14 cellular contexts compared by ENCODE assay signal in genomic region chr12:131152587-131152986, GRCh38.
DNase-seq lines count a peak whose midpoint lies in the region; ATAC-seq and TF ChIP-seq lines count a peak whose summit lies in the region.
"Had no signal": no experiment of that assay in that cellular context is flagged by ENCODE, and none has a peak within 500 bp of the region (broad histone marks: within the 10 kb centered on the region; RNA-seq: fewer than 3 reads in every experiment).

No MANE protein-coding gene starts in this region.

- H3K27ac Mint-ChIP-seq in neural crest cell (ENCODE audit: unreplicated experiment), result peak overlapping the region; percentile 90
- H3K27ac Mint-ChIP-seq in stimulated activated effector memory CD8-positive, alpha-beta T cell treated with anti-CD3 and anti-CD28 coated beads, Interleukin-12 subunit alpha, Interleukin-12 subunit beta, amount 100 ng/mL, for 72 hours, result no peak overlapping the region
- H3K27ac Mint-ChIP-seq: CD4-positive, alpha-beta memory T cell had no signal

- DNase-seq in right atrium auricular region (ENCODE audit: low spot score), result peak; percentile 53
- DNase-seq in Right ventricle myocardium inferior (ENCODE audit: missing footprints), result no peak
- DNase-seq in neural crest cell (ENCODE audit: low read depth, low spot score), result no peak
- no peak for DNase-seq in stimulated activated effector memory CD8-positive, alpha-beta T cell treated with anti-CD3 and anti-CD28 coated beads, Interleukin-12 subunit alpha, Interleukin-12 subunit beta, amount 100 ng/mL, for 72 hours (ENCODE audit: low spot score in 2 of 2)
- no peak for DNase-seq in smooth muscle cell (lab: John Stamatoyannopoulos, UW; ENCODE audit: unreplicated experiment)
- DNase-seq in activated CD4-positive, CD25-positive, alpha-beta regulatory T cell treated with anti-CD3 and anti-CD28 coated beads, Interleukin-2, amount 50 U/mL, for 72 hours, result no peak
- DNase-seq: BE2C; CD4-positive, alpha-beta memory T cell; DMS79; GM23248; H7 had no signal

- no peaks in the 10 kb centered on the region for H3K36me3 Mint-ChIP-seq in neural crest cell (ENCODE audit: low read depth)
- H3K36me3 Mint-ChIP-seq in stimulated activated effector memory CD8-positive, alpha-beta T cell treated with anti-CD3 and anti-CD28 coated beads, Interleukin-12 subunit alpha, Interleukin-12 subunit beta, amount 100 ng/mL, for 72 hours, result no peaks in the 10 kb centered on the region
- H3K36me3 Mint-ChIP-seq: CD4-positive, alpha-beta memory T cell had no signal

- ATAC-seq in Right ventricle myocardium inferior, result no peak
- ATAC-seq in stimulated activated effector memory CD8-positive, alpha-beta T cell treated with anti-CD3 and anti-CD28 coated beads, Interleukin-12 subunit alpha, Interleukin-12 subunit beta, amount 100 ng/mL, for 72 hours, result peak; percentile 13
- ATAC-seq: A549, GM12878 had no signal

- H3K79me2 ChIP-seq in smooth muscle cell (ENCODE audit: low read depth), result no peaks in the 10 kb centered on the region

- no peaks in the 10 kb centered on the region for H3K27me3 ChIP-seq in right atrium auricular region
- H3K27me3 ChIP-seq in smooth muscle cell (ENCODE audit: low read depth), result no peaks in the 10 kb centered on the region
- H3K27me3 ChIP-seq: BE2C had no signal

- intact Hi-C loops in Right ventricle myocardium inferior (cut with DNase I), result no loop called here

- 91% methylated on average over 5 of the region's 5 CpGs for WGBS in smooth muscle cell (ENCODE audit: low lambda C conversion rate)

- H3K4me2 ChIP-seq in smooth muscle cell, result no peak overlapping the region
- H3K4me2 ChIP-seq: A549 had no signal

- H3K36me3 ChIP-seq in right atrium auricular region (no peaks in the 10 kb centered on the region), smooth muscle cell (ENCODE audit: low read depth) (no peaks in the 10 kb centered on the region)
- H3K36me3 ChIP-seq: BE2C had no signal

- no peak overlapping the region for H3K9ac ChIP-seq in smooth muscle cell (ENCODE audit: low read depth)
- H3K9ac ChIP-seq: GM23248 had no signal

- no peak overlapping the region for H2AFZ ChIP-seq in smooth muscle cell (ENCODE audit: low read depth)
- H2AFZ ChIP-seq: GM23248 had no signal

- H3K4me3 ChIP-seq in right atrium auricular region, result no peak overlapping the region
- H3K4me3 ChIP-seq in smooth muscle cell, result no peak overlapping the region
- H3K4me3 ChIP-seq: A549, GM12878, GM23248 had no signal

- H3K4me1 ChIP-seq in right atrium auricular region (no peaks in the 10 kb centered on the region), smooth muscle cell (ENCODE audit: low read depth) (no peaks in the 10 kb centered on the region)
- H3K4me1 ChIP-seq: A549, BE2C had no signal

- no peaks in the 10 kb centered on the region for H3K4me1 Mint-ChIP-seq in neural crest cell
- no peaks in the 10 kb centered on the region for H3K4me1 Mint-ChIP-seq in stimulated activated effector memory CD8-positive, alpha-beta T cell treated with anti-CD3 and anti-CD28 coated beads, Interleukin-12 subunit alpha, Interleukin-12 subunit beta, amount 100 ng/mL, for 72 hours
- H3K4me1 Mint-ChIP-seq: CD4-positive, alpha-beta memory T cell had no signal

- H3K4me3 Mint-ChIP-seq in neural crest cell, result no peak overlapping the region
- no peak overlapping the region for H3K4me3 Mint-ChIP-seq in stimulated activated effector memory CD8-positive, alpha-beta T cell treated with anti-CD3 and anti-CD28 coated beads, Interleukin-12 subunit alpha, Interleukin-12 subunit beta, amount 100 ng/mL, for 72 hours
- H3K4me3 Mint-ChIP-seq: CD4-positive, alpha-beta memory T cell had no signal

- H3K9me3 Mint-ChIP-seq in neural crest cell, result peaks cover 8% of the 10 kb centered on the region
- peaks cover 4% of the 10 kb centered on the region for H3K9me3 Mint-ChIP-seq in stimulated activated effector memory CD8-positive, alpha-beta T cell treated with anti-CD3 and anti-CD28 coated beads, Interleukin-12 subunit alpha, Interleukin-12 subunit beta, amount 100 ng/mL, for 72 hours

- TF ChIP-seq CTCF in right atrium auricular region (IDR thresholded peaks at IDR 0.05), result no peak
- no peak for TF ChIP-seq CTCF in neural crest cell (conservative IDR thresholded peaks at IDR 0.05)
- no peak for TF ChIP-seq CTCF in smooth muscle cell (IDR thresholded peaks at IDR 0.05; ENCODE audit: borderline replicate concordance, insufficient read depth, poor library complexity, severe bottlenecking)

- H3K27me3 Mint-ChIP-seq in neural crest cell (ENCODE audit: low read depth), result no peaks in the 10 kb centered on the region

- H3K27ac ChIP-seq in right atrium auricular region, result no peak overlapping the region
- H3K27ac ChIP-seq in smooth muscle cell (ENCODE audit: low read depth), result no peak overlapping the region
- H3K27ac ChIP-seq: A549, C4-2B, GM23248 had no signal

- H3K9me3 ChIP-seq in right atrium auricular region (no peaks in the 10 kb centered on the region), smooth muscle cell (replicated peaks; ENCODE audit: low read depth) (no peaks in the 10 kb centered on the region)
- H3K9me3 ChIP-seq: BE2C had no signal

- H4K20me1 ChIP-seq in smooth muscle cell (ENCODE audit: low read depth), result no peaks in the 10 kb centered on the region

- no peaks in the 10 kb centered on the region for H3F3A ChIP-seq in smooth muscle cell (ENCODE audit: low read depth)
